1 cellular context compared by ENCODE assay signal in the genomic region with DNA sequence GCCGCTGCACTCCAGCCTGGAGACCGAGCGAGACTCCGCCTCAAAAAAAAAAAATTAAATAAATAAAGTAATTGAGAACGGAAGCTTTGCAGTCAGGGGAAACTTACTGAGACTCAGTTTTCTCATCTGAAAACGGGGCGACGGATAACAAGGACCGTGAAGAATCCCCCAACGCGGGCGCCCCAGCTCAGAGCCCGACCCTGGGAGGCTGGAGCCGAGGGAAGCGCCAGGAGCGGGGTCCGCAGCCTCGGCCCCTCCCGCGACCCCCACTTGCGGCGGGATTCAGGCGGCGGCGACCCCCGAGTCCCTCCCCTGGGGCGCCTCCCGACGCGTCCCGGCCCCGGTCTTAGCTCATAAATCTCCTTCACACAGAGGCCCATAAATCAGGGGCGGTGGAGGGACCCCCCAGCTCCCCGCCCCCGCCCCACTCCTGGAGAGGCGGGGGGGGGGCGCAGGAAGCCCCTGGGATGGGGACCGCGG.
TF ChIP-seq lines count a peak whose summit lies in the region.

No MANE protein-coding gene starts in this region.

TF ChIP-seq in IMR-90, 13 proteins besides CTCF, POLR2A, EP300 and RAD21:
- no peak for TF ChIP-seq NFE2L2 (IDR thresholded peaks at IDR 0.05; ENCODE audit: low read depth, low read length)
- no peak for TF ChIP-seq CHD1 (IDR thresholded peaks at IDR 0.05; ENCODE audit: low read depth, low read length)
- TF ChIP-seq, protein P1, sequence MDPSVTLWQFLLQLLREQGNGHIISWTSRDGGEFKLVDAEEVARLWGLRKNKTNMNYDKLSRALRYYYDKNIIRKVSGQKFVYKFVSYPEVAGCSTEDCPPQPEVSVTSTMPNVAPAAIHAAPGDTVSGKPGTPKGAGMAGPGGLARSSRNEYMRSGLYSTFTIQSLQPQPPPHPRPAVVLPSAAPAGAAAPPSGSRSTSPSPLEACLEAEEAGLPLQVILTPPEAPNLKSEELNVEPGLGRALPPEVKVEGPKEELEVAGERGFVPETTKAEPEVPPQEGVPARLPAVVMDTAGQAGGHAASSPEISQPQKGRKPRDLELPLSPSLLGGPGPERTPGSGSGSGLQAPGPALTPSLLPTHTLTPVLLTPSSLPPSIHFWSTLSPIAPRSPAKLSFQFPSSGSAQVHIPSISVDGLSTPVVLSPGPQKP (IDR thresholded peaks at IDR 0.05; ENCODE audit: borderline replicate concordance, low read depth, low read length): no peak
- no peak for TF ChIP-seq RCOR1 (IDR thresholded peaks at IDR 0.05; ENCODE audit: insufficient replicate concordance, low read length)
- no peak for TF ChIP-seq RFX5 (IDR thresholded peaks at IDR 0.05; ENCODE audit: low read depth, low read length)
- TF ChIP-seq MXI1 (IDR thresholded peaks at IDR 0.05; ENCODE audit: borderline replicate concordance, low read depth, low read length): no peak
- no peak for TF ChIP-seq FOS (IDR thresholded peaks at IDR 0.05; ENCODE audit: low read depth, low read length)
- no peak for TF ChIP-seq BHLHE40 (IDR thresholded peaks at IDR 0.05; ENCODE audit: low read depth, low read length)
